8 cellular contexts compared by ENCODE assay signal in the genomic region with DNA sequence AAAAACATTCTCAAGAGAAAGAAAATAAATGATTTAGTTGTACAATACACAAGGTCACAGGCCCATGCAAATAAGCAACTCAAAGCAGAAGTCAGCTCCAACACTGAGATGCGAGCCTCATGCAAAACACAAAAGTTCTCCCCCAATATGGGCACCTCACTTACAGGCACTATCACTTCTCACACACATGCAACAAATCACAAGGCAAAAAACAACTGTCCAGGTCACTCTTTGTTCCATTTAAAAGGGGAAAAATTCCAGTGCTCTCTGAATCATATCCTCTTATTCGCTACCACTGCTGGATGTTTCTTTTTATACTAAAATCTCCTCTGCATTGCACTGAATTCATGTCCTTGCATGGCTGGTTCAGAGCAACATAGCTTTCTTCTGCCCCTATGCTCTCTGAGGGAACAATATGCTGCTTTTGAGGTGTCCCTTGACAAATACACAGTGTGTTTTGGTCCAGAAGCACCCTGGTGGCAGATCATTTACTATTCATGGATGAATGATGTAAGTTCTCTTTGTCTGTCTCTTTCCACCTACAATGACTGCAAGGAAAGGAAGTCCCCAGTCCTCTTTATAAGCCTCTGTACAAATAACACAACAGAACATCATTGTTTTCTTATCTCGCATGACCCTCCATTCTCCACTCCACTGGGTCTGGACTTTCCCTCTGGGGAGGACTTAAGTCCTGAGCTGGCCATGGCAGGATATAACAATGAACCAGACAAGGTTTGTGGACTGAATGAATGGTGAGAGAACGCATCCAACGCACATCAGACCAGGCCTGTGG.
DNase-seq lines count a peak whose midpoint lies in the region; ATAC-seq and TF ChIP-seq lines count a peak whose summit lies in the region.

No MANE protein-coding gene starts in this region.

- no peaks in the 10 kb centered on the region for H3K9me3 Mint-ChIP-seq in activated T-helper 2 cell treated with anti-CD3 and anti-CD28 coated beads, Interferon-gamma antibody, Interleukin-2, Interleukin-4, amounts not matched to agents 10 μg/mL and 5 μg/mL and 100 μg/mL, durations not matched to agents 14 hours and 24 hours and 36 hours

- TF ChIP-seq CTCF in WERI-Rb-1 (IDR thresholded peaks at IDR 0.05; ENCODE audit: low read depth, low read length): no peak

- H3K4me1 Mint-ChIP-seq in activated T-helper 2 cell treated with anti-CD3 and anti-CD28 coated beads, Interferon-gamma antibody, Interleukin-2, Interleukin-4, amounts not matched to agents 10 μg/mL and 5 μg/mL and 100 μg/mL, durations not matched to agents 14 hours and 24 hours and 36 hours (ENCODE audit: low read depth): peaks cover 20% of the 10 kb centered on the region

- peaks cover 53% of the 10 kb centered on the region for H3K36me3 Mint-ChIP-seq in activated T-helper 2 cell treated with anti-CD3 and anti-CD28 coated beads, Interferon-gamma antibody, Interleukin-2, Interleukin-4, amounts not matched to agents 10 μg/mL and 5 μg/mL and 100 μg/mL, durations not matched to agents 14 hours and 24 hours and 36 hours (ENCODE audit: low read depth)

- no peaks in the 10 kb centered on the region for H3K27me3 Mint-ChIP-seq in activated T-helper 2 cell treated with anti-CD3 and anti-CD28 coated beads, Interferon-gamma antibody, Interleukin-2, Interleukin-4, amounts not matched to agents 10 μg/mL and 5 μg/mL and 100 μg/mL, durations not matched to agents 14 hours and 24 hours and 36 hours (ENCODE audit: low read depth)

- ATAC-seq in GM18907 (IDR thresholded peaks at IDR 0.05; ENCODE audit: unreplicated experiment): peak; percentile 62
- ATAC-seq in HG03097 (IDR thresholded peaks at IDR 0.05; ENCODE audit: low FRiP score, unreplicated experiment): peak; percentile 46

- peaks cover 5% of the 10 kb centered on the region for H3K36me3 ChIP-seq in WERI-Rb-1

- H3K27me3 ChIP-seq in WERI-Rb-1 (ENCODE audit: insufficient read depth, low read depth, severe bottlenecking): no peaks in the 10 kb centered on the region

- H3K27ac ChIP-seq in WERI-Rb-1: no peak overlapping the region

- DNase-seq in A172 (ENCODE audit: low spot score) (peak; percentile 24), NCI-H2227 treated with DMSO at 0.1 percent for 48 hours (lab: John Stamatoyannopoulos, UW) (no peak), WERI-Rb-1 (no peak), NCI-H2107 treated with DMSO at 0.1 percent for 48 hours (lab: John Stamatoyannopoulos, UW; ENCODE audit: unreplicated experiment) (no peak)
- no peak for DNase-seq in activated T-helper 2 cell treated with anti-CD3 and anti-CD28 coated beads, Interferon-gamma antibody, Interleukin-2, Interleukin-4, amounts not matched to agents 10 μg/mL and 5 μg/mL and 100 μg/mL, durations not matched to agents 14 hours and 24 hours and 36 hours (ENCODE audit: low spot score)
- DNase-seq in activated naive CD4-positive, alpha-beta T cell (lab: John Stamatoyannopoulos, UW): no peak

- intact Hi-C loops in activated T-helper 2 cell treated with anti-CD3 and anti-CD28 coated beads, Interferon-gamma antibody, Interleukin-2, Interleukin-4, amounts not matched to agents 10 μg/mL and 5 μg/mL and 100 μg/mL, durations not matched to agents 14 hours and 24 hours and 36 hours (cut with micrococcal nuclease): no loop called here

- H3K27ac Mint-ChIP-seq in activated T-helper 2 cell treated with anti-CD3 and anti-CD28 coated beads, Interferon-gamma antibody, Interleukin-2, Interleukin-4, amounts not matched to agents 10 μg/mL and 5 μg/mL and 100 μg/mL, durations not matched to agents 14 hours and 24 hours and 36 hours: peak overlapping the region; percentile 5

- no peaks in the 10 kb centered on the region for H3K9me3 ChIP-seq in WERI-Rb-1 (ENCODE audit: severe bottlenecking)

- H3K4me3 ChIP-seq in WERI-Rb-1 (ENCODE audit: low read depth, low read length): no peak overlapping the region

- no peak overlapping the region for H3K4me3 Mint-ChIP-seq in activated T-helper 2 cell treated with anti-CD3 and anti-CD28 coated beads, Interferon-gamma antibody, Interleukin-2, Interleukin-4, amounts not matched to agents 10 μg/mL and 5 μg/mL and 100 μg/mL, durations not matched to agents 14 hours and 24 hours and 36 hours (ENCODE audit: low read depth)
